ENCODE assay signal across 24 cellular contexts in genomic region chr2:112474844-112475486, GRCh38. TPM values are rescaled to one million over a fixed set of nuclear protein-coding genes. Genes with fewer than 3 reads are reported as not detected.
DNase-seq lines count a peak whose midpoint lies in the region; TF ChIP-seq lines count a peak whose summit lies in the region.
"Had no signal": no experiment of that assay in that cellular context is flagged by ENCODE, and none has a peak within 500 bp of the region (broad histone marks: within the 10 kb centered on the region; RNA-seq: fewer than 3 reads in every experiment).

No MANE protein-coding gene starts in this region.

- H3K27ac ChIP-seq in H9 (ENCODE audit: insufficient read length, low read depth, low read length) = no peak overlapping the region
- H3K27ac ChIP-seq: SJSA1, skin epidermis had no signal

- H3K27ac Mint-ChIP-seq in H9 = peak overlapping the region in 1 of 3 experiments; percentile 82; a peak in 1 of 7 replicates
- H3K27ac Mint-ChIP-seq: activated B cell treated with CpG ODN at 0.5 μM for 24 hours; activated CD4-positive, alpha-beta memory T cell treated with anti-CD3 and anti-CD28 coated beads for 36 hours; activated naive CD4-positive, alpha-beta T cell treated with anti-CD3 and anti-CD28 coated beads for 36 hours; CD4-positive, CD25-positive, alpha-beta regulatory T cell; T-helper 17 cell had no signal

- no peak overlapping the region for H3K4me3 Mint-ChIP-seq in H9
- H3K4me3 Mint-ChIP-seq: activated B cell treated with CpG ODN at 0.5 μM for 24 hours; activated CD4-positive, alpha-beta memory T cell treated with anti-CD3 and anti-CD28 coated beads for 36 hours; activated naive CD4-positive, alpha-beta T cell treated with anti-CD3 and anti-CD28 coated beads for 36 hours; CD4-positive, CD25-positive, alpha-beta regulatory T cell; naive thymus-derived CD8-positive, alpha-beta T cell; T-helper 17 cell had no signal

- no peaks in the 10 kb centered on the region for H3K79me2 ChIP-seq in H9 (ENCODE audit: insufficient read depth, low read length)

- no peak overlapping the region for H3K56ac ChIP-seq in H9 (ENCODE audit: insufficient read length, low read depth, low read length)

- H3K27me3 Mint-ChIP-seq in H9 (ENCODE audit: low read depth) = peaks cover 5% of the 10 kb centered on the region
- H3K27me3 Mint-ChIP-seq: activated B cell treated with CpG ODN at 0.5 μM for 24 hours; activated CD4-positive, alpha-beta memory T cell treated with anti-CD3 and anti-CD28 coated beads for 36 hours; CD4-positive, CD25-positive, alpha-beta regulatory T cell; T-helper 17 cell had no signal

- no peak for TF ChIP-seq CTCF in H9 (conservative IDR thresholded peaks at IDR 0.05)

- in situ Hi-C loops in ACHN (cut with HindIII; ENCODE audit: low pct_ligation_motif_present, low pct_unique_long_range_greater_than_20kb, low sequenced_read_pairs) = no loop called here

- H4K91ac ChIP-seq in H9 (ENCODE audit: insufficient read length, low read depth, low read length) = no peak overlapping the region

- no peaks in the 10 kb centered on the region for H3K27me3 ChIP-seq in H9 (ENCODE audit: insufficient read depth, low read length)

- no peak overlapping the region for H3K4me2 ChIP-seq in H9 (ENCODE audit: insufficient read depth, insufficient read length, low read length)

- no peak overlapping the region for H2BK120ac ChIP-seq in H9 (ENCODE audit: low read depth, low read length, poor library complexity, severe bottlenecking)

- H2BK20ac ChIP-seq in H9 (ENCODE audit: low read depth, low read length, poor library complexity, severe bottlenecking) = no peak overlapping the region

- no peak overlapping the region for H2BK5ac ChIP-seq in H9 (ENCODE audit: insufficient read length, low read length)

- no peak overlapping the region for H3K23ac ChIP-seq in H9 (ENCODE audit: insufficient read length, low read depth, low read length)

- H2AFZ ChIP-seq in H9 (ENCODE audit: low read length) = no peak overlapping the region

- H3K4me1 ChIP-seq in H9 (ENCODE audit: insufficient read depth, low read length) = no peaks in the 10 kb centered on the region
- H3K4me1 ChIP-seq: SJSA1 had no signal

- no peaks in the 10 kb centered on the region for H3K79me1 ChIP-seq in H9 (ENCODE audit: insufficient read depth, low read depth, low read length, poor library complexity, severe bottlenecking)

- H4K5ac ChIP-seq in H9 (ENCODE audit: insufficient read length, low read depth, low read length) = no peak overlapping the region

- H3K9me3 Mint-ChIP-seq in H9 = no peaks in the 10 kb centered on the region
- H3K9me3 Mint-ChIP-seq: activated B cell treated with CpG ODN at 0.5 μM for 24 hours; activated CD4-positive, alpha-beta memory T cell treated with anti-CD3 and anti-CD28 coated beads for 36 hours; activated naive CD4-positive, alpha-beta T cell treated with anti-CD3 and anti-CD28 coated beads for 36 hours; naive thymus-derived CD8-positive, alpha-beta T cell had no signal

- H3K18ac ChIP-seq in H9 (ENCODE audit: insufficient read length, low read depth, low read length) = no peak overlapping the region

- DNase-seq in ACHN (peak; percentile 62), GM04504 (ENCODE audit: low read depth) (peak; percentile 38), amniotic epithelial cell (ENCODE audit: low read depth) (peak; percentile 74), iris pigment epithelial cell (ENCODE audit: low read depth) (peak; percentile 27), inferior parietal cortex (ENCODE audit: extremely low spot score) (no peak), H9 (no peak), SHP77 treated with DMSO at 0.1 percent for 48 hours (lab: John Stamatoyannopoulos, UW) (no peak), T-helper 9 cell (no peak)
- DNase-seq: activated B cell treated with CpG ODN at 0.5 μM for 24 hours; activated CD4-positive, alpha-beta memory T cell treated with anti-CD3 and anti-CD28 coated beads for 36 hours; activated naive CD4-positive, alpha-beta T cell treated with anti-CD3 and anti-CD28 coated beads for 36 hours; activated T-cell treated with anti-CD3 and anti-CD28 coated beads, Interleukin-2, amount 50 U/mL, for 1 hour; CD4-positive, CD25-positive, alpha-beta regulatory T cell; DMS 273 treated with DMSO at 0.1 percent for 48 hours; mesendoderm; naive thymus-derived CD8-positive, alpha-beta T cell; NCI-H1417; NCI-H2171; NCI-H774; OCI-M1; stimulated activated CD4-positive, alpha-beta T cell treated with anti-CD3 and anti-CD28 coated beads, Interleukin-2, amount 100 ng/mL, for 48 hours; T-helper 17 cell had no signal

- no CpG with 5 or more reads among the region's 6 CpGs for WGBS in H9 (ENCODE audit: extremely low coverage, insufficient read length, low lambda C conversion rate)

- H3K23me2 ChIP-seq in H9 (ENCODE audit: insufficient read length, low read depth, low read length, poor library complexity, severe bottlenecking) = no peaks in the 10 kb centered on the region

- H3K14ac ChIP-seq in H9 (ENCODE audit: insufficient read depth, low read length) = no peak overlapping the region

- H3K36me3 Mint-ChIP-seq in H9 (ENCODE audit: insufficient read depth in 1 of 3, low read depth in 3 of 3) = no peaks in the 10 kb centered on the region
- H3K36me3 Mint-ChIP-seq: activated CD4-positive, alpha-beta memory T cell treated with anti-CD3 and anti-CD28 coated beads for 36 hours; CD4-positive, CD25-positive, alpha-beta regulatory T cell; naive thymus-derived CD8-positive, alpha-beta T cell had no signal

- no peaks in the 10 kb centered on the region for H3K4me1 Mint-ChIP-seq in H9
- H3K4me1 Mint-ChIP-seq: activated B cell treated with CpG ODN at 0.5 μM for 24 hours; CD4-positive, CD25-positive, alpha-beta regulatory T cell; naive thymus-derived CD8-positive, alpha-beta T cell; T-helper 17 cell had no signal

- H2AK5ac ChIP-seq in H9 (ENCODE audit: insufficient read length, low read length) = no peak overlapping the region

- H3K9ac ChIP-seq in H9 (ENCODE audit: extremely low read depth, insufficient read length, low read length) = no peak overlapping the region

- H2BK15ac ChIP-seq in H9 (ENCODE audit: low read depth, low read length) = no peak overlapping the region

- H3T11ph ChIP-seq in H9 (ENCODE audit: low read length) = no peak overlapping the region

- no peak overlapping the region for H2BK12ac ChIP-seq in H9 (ENCODE audit: insufficient read length, low read depth, low read length)

- no peaks in the 10 kb centered on the region for H3K9me3 ChIP-seq in H9 (ENCODE audit: control insufficient read depth, low read depth, low read length)
- H3K9me3 ChIP-seq: SJSA1 had no signal

- no peak overlapping the region for H3K4ac ChIP-seq in H9 (ENCODE audit: low read depth, low read length)

- no peak overlapping the region for H4K8ac ChIP-seq in H9 (replicated peaks; ENCODE audit: insufficient read length, low read depth, low read length)

- H4K20me1 ChIP-seq in H9 (ENCODE audit: control insufficient read depth, insufficient read depth, insufficient read length) = no peaks in the 10 kb centered on the region

RNA-seq across cellular contexts. Expression of gene TTL, which starts 7.0 kb away (rescaled TPM):
- total RNA-seq in H9 (2021) = 57.8 and 58.9 TPM in 2 replicates

RNA-seq across cellular contexts. Expression of gene RGPD8, which starts 41.5 kb away (rescaled TPM):
- 6.6 and 8.1 TPM in 2 replicates for total RNA-seq in H9 (2021)

Comparison
In these comparisons a context has a peak if more than half of its experiments do, and no peak if none do; other contexts are left out.
1. DNase-seq: peak in ACHN (single experiment), GM04504 (single experiment), amniotic epithelial cell (single experiment) and iris pigment epithelial cell (single experiment); none in inferior parietal cortex (single experiment), H9 (single experiment), SHP77 treated with DMSO at 0.1 percent for 48 hours (single experiment) and T-helper 9 cell (single experiment).